ENCODE assay signal across 9 cellular contexts in genomic region chr2:144358979-144359541, GRCh38.
DNase-seq lines count a peak whose midpoint lies in the region; ATAC-seq, FAIRE-seq and TF ChIP-seq lines count a peak whose summit lies in the region.
"Had no signal": no experiment of that assay in that cellular context is flagged by ENCODE, and none has a peak within 500 bp of the region (broad histone marks: within the 10 kb centered on the region; RNA-seq: fewer than 3 reads in every experiment).

No MANE protein-coding gene starts in this region.

- H3K4me3 ChIP-seq in AG04450 (ENCODE audit: low read depth, low read length) (no peak overlapping the region), lower leg skin (ENCODE audit: low read depth, poor library complexity, severe bottlenecking) (no peak overlapping the region)

- H3K4me3 Mint-ChIP-seq in MCF 10A (ENCODE audit: unreplicated experiment), result no peak overlapping the region
- H3K4me3 Mint-ChIP-seq: dendritic cell treated with granulocyte-macrophage colony-stimulating factor and Interleukin-4, amounts not matched to agents 40 ng/mL and 50 ng/mL, for 4 days had no signal

- no peak for TF ChIP-seq CTCF in AG04450 (IDR thresholded peaks at IDR 0.05; ENCODE audit: low read depth, low read length)
- no peak for TF ChIP-seq CTCF in MCF 10A (IDR thresholded peaks at IDR 0.05; ENCODE audit: unreplicated experiment)
- no peak for TF ChIP-seq CTCF in omental fat pad (IDR thresholded peaks at IDR 0.05)
- no peak for TF ChIP-seq CTCF in lower leg skin (IDR thresholded peaks at IDR 0.05)

- FAIRE-seq in GM19239 (lab: Jason Lieb, UNC), result peak; percentile 73

- CTCF ChIA-PET in AG04450 (lab: Charles Lee), result interaction anchor here (0.7 kb wide), 1 partner anchor 778 kb away, joined by 3 read pairs; no protein-coding TSS in a partner anchor
- CTCF ChIA-PET in MCF 10A (lab: Yijun Ruan, JAX), result interaction anchor here (0.6 kb wide), 2 partner anchors 12 to 28 kb away, joined by 3 read pairs; no protein-coding TSS in a partner anchor

- H3K9me3 ChIP-seq in AG04450 (ENCODE audit: control insufficient read depth, insufficient read depth, low read length), result no peaks in the 10 kb centered on the region

- H3K27me3 ChIP-seq in AG04450 (ENCODE audit: control insufficient read depth, insufficient read depth, low read length), result no peaks in the 10 kb centered on the region

- intact Hi-C loops in MCF 10A (cut with micrococcal nuclease) (no loop called here), lower leg skin (cut with DNase I; ENCODE audit: low total_unique reads) (no loop called here)

- TF ChIP-seq POLR2A in lower leg skin (IDR thresholded peaks at IDR 0.05), result no peak

- ATAC-seq in HG03159 (IDR thresholded peaks at IDR 0.05; ENCODE audit: unreplicated experiment) (peak; percentile 64), omental fat pad (ENCODE audit: low FRiP score) (no peak)

- H3K9me3 Mint-ChIP-seq in MCF 10A (ENCODE audit: unreplicated experiment), result no peaks in the 10 kb centered on the region

- H3K27me3 Mint-ChIP-seq in MCF 10A (ENCODE audit: insufficient read depth, unreplicated experiment), result no peaks in the 10 kb centered on the region
- H3K27me3 Mint-ChIP-seq: dendritic cell treated with granulocyte-macrophage colony-stimulating factor and Interleukin-4, amounts not matched to agents 40 ng/mL and 50 ng/mL, for 4 days had no signal

- H3K27ac Mint-ChIP-seq in MCF 10A (ENCODE audit: low read depth, unreplicated experiment), result peak overlapping the region; percentile 90
- H3K27ac Mint-ChIP-seq: dendritic cell treated with granulocyte-macrophage colony-stimulating factor and Interleukin-4, amounts not matched to agents 40 ng/mL and 50 ng/mL, for 4 days had no signal

- no peaks in the 10 kb centered on the region for H3K36me3 Mint-ChIP-seq in MCF 10A (ENCODE audit: insufficient read depth, unreplicated experiment)

- POLR2A ChIA-PET in AG04450 (lab: Yijun Ruan, JAX) (no interaction called here), MCF 10A (lab: Yijun Ruan, JAX) (interaction anchor here (0.6 to 1.2 kb wide), 4 partner anchors 28 to 535 kb away, joined by 3 to 4 read pairs (median 3); no protein-coding TSS in a partner anchor)

- no peak for DNase-seq in AG04450 (ENCODE audit: low read depth, low spot score)
- no peak for DNase-seq in GM19239 (ENCODE audit: insufficient read length, low spot score)
- DNase-seq in MCF 10A (ENCODE audit: unreplicated experiment), result peak; percentile 40
- DNase-seq in HuH-7.5 (ENCODE audit: low spot score), result no peak
- no peak for DNase-seq in NCI-H510A (lab: John Stamatoyannopoulos, UW)
- DNase-seq in omental fat pad (ENCODE audit: low spot score), result no peak
- no peak for DNase-seq in lower leg skin (ENCODE audit: low spot score in 2 of 2)

- BruUV-seq in MCF 10A (replicated peaks; lab: Mats Ljungman, UMichigan), result no TSS peak

- 79 to 81% methylated on average over 4 of the region's 4 CpGs for WGBS in lower leg skin, 2 donors

- peak overlapping the region; percentile 32 for H3K27ac ChIP-seq in AG04450 (ENCODE audit: low read depth, low read length)

- H3K4me1 Mint-ChIP-seq in MCF 10A (ENCODE audit: insufficient read depth, unreplicated experiment), result peaks cover 24% of the 10 kb centered on the region
